8 cellular contexts compared by ENCODE assay signal in genomic region chr15:85408270-85408746, GRCh38. TPM values are rescaled to one million over a fixed set of nuclear protein-coding genes. Genes with fewer than 3 reads are reported as not detected.
DNase-seq lines count a peak whose midpoint lies in the region; ATAC-seq and FAIRE-seq lines count a peak whose summit lies in the region.

No MANE protein-coding gene starts in this region.

- FAIRE-seq in frontal cortex (lab: Jason Lieb, UNC), result no peak

- in situ Hi-C loops in ACHN (cut with HindIII; ENCODE audit: low pct_ligation_motif_present, low pct_unique_long_range_greater_than_20kb, low sequenced_read_pairs), result no loop called here

- peak; percentile 81 for DNase-seq in naive B cell
- no peak for DNase-seq in stimulated activated CD8-positive, alpha-beta memory T cell treated with anti-CD3 and anti-CD28 coated beads, Interleukin-4, amount 100 ng/mL, for 48 hours
- no peak for DNase-seq in ACHN
- no peak for DNase-seq in frontal cortex (ENCODE audit: low spot score in 2 of 2)

- H3K4me3 Mint-ChIP-seq in T-helper 1 cell treated with Interleukin-12 subunit alpha and Interleukin-12 subunit beta and Interleukin-4 antibody, amounts not matched to agents 30 μg/mL and 1 μg/mL, for 36 hours, result peak overlapping the region; percentile 73
- H3K4me3 Mint-ChIP-seq in naive B cell, result peak overlapping the region; percentile 58 to 88 (median 74)

- peaks cover 14% of the 10 kb centered on the region for H3K36me3 Mint-ChIP-seq in T-helper 1 cell treated with Interleukin-12 subunit alpha and Interleukin-12 subunit beta and Interleukin-4 antibody, amounts not matched to agents 30 μg/mL and 1 μg/mL, for 36 hours (ENCODE audit: low read depth)
- H3K36me3 Mint-ChIP-seq in naive B cell, result peaks cover 0 to 11% of the 10 kb centered on the region in 2 donors

- H3K27me3 Mint-ChIP-seq in T-helper 1 cell treated with Interleukin-12 subunit alpha and Interleukin-12 subunit beta and Interleukin-4 antibody, amounts not matched to agents 30 μg/mL and 1 μg/mL, for 36 hours (ENCODE audit: low read depth), result no peaks in the 10 kb centered on the region
- no peaks in the 10 kb centered on the region for H3K27me3 Mint-ChIP-seq in naive B cell

- H3K27ac Mint-ChIP-seq in T-helper 1 cell treated with Interleukin-12 subunit alpha and Interleukin-12 subunit beta and Interleukin-4 antibody, amounts not matched to agents 30 μg/mL and 1 μg/mL, for 36 hours, result peak overlapping the region; percentile 89
- H3K27ac Mint-ChIP-seq in naive B cell, result peak overlapping the region; percentile 50 to 100 (median 96)

- H3K4me1 Mint-ChIP-seq in T-helper 1 cell treated with Interleukin-12 subunit alpha and Interleukin-12 subunit beta and Interleukin-4 antibody, amounts not matched to agents 30 μg/mL and 1 μg/mL, for 36 hours (ENCODE audit: low read depth), result peaks cover 64% of the 10 kb centered on the region
- peaks cover 59 to 91% (median 81%) of the 10 kb centered on the region in 3 donors for H3K4me1 Mint-ChIP-seq in naive B cell

- peak; percentile 34 for ATAC-seq in GM18861 (IDR thresholded peaks at IDR 0.05; ENCODE audit: unreplicated experiment)
- ATAC-seq in HG02798 (IDR thresholded peaks at IDR 0.05; ENCODE audit: poor library complexity, unreplicated experiment), result peak; percentile 50
- ATAC-seq in naive B cell (ENCODE audit: low read depth in 2 of 2), result peak; percentile 71 to 72
- ATAC-seq in HG02870 (IDR thresholded peaks at IDR 0.05; ENCODE audit: unreplicated experiment), result no peak

- no peaks in the 10 kb centered on the region for H3K9me3 Mint-ChIP-seq in T-helper 1 cell treated with Interleukin-12 subunit alpha and Interleukin-12 subunit beta and Interleukin-4 antibody, amounts not matched to agents 30 μg/mL and 1 μg/mL, for 36 hours
- no peaks in the 10 kb centered on the region for H3K9me3 Mint-ChIP-seq in naive B cell

RNA-seq across cellular contexts. Expression of gene AKAP13, which starts 27.9 kb away (rescaled TPM):
- 100 to 1,000 TPM in 4 of 6 donors, 10 to 100 TPM in 2; 63.4 to 185 (median 122) TPM for polyA plus RNA-seq in naive B cell (ENCODE audit: low read depth in 6 of 6)
- total RNA-seq in frontal cortex, result 67.3 TPM
